1 cellular context compared by ENCODE assay signal in the genomic region with DNA sequence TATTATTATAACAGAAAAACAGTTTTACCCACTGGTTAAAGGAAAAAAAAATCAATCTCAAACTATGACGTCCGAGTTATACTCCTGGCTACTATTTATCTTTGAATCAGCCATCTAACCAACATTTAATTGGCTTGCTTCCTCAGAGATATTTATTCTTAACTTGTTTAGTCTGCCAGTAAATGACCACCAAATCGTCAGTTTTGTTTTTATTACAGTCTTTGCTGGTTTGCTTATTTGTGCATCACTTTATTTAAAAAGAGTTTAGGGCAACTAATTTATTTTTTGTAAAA.
TF ChIP-seq lines count a peak whose summit lies in the region.

No MANE protein-coding gene starts in this region.

TF ChIP-seq in IMR-90, 13 proteins besides CTCF, POLR2A, EP300 and RAD21 (continued from another document):
- TF ChIP-seq ELK1 (IDR thresholded peaks at IDR 0.05; ENCODE audit: borderline replicate concordance, low read depth, low read length) = no peak
